In the genomic region with DNA sequence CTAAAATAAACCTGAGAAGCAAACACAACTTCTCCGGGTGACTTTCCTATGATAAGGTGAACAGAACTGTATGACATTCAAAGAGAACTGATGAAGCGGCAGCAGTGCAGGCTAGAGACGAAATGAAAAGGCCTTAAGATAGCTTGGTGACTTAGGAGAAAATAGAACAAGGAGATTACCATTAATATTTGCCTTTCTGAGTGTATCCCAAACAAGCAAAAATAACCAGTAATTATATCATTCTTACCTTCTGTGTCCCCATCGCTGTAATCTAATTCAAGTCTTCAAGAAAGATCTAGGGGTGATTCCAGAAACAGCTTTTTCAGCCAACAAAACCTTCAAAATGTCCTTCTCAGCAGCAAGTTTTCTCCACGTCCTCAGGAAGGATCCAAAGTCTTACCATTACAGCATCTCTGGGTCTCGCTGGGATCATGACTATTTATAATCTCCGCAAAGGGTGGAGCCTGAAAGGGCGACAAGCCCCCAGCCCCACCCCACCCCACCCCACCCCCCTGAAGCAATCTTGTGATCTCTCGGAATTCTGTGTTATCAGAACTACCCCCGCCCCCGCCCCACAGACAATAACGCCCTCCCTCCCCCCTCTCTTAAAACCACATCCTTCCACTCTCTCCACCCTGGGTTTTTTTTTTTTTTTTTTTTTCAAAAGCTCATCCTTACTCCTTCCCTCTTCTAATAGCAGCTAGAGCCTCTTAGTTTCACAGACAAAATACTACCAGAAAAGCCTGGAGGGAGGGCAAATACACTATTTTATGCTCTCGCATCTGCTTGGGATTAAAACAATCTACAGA, we compare ENCODE assay signal across 8 cellular contexts. TPM values are rescaled to one million over a fixed set of nuclear protein-coding genes. Genes with fewer than 3 reads are reported as not detected.
DNase-seq lines count a peak whose midpoint lies in the region; ATAC-seq and TF ChIP-seq lines count a peak whose summit lies in the region.

A gene (minus strand): TSS at position 415 of the 809 bp plus-strand sequence. CDS start 153 bp downstream, at position 262.

- TF ChIP-seq RAD21 in liver (IDR thresholded peaks at IDR 0.05), result no peak

- CTCF ChIA-PET in BJ (lab: Yijun Ruan, JAX), result interaction anchor here (0.8 to 3.2 kb wide), 4 partner anchors 25 to 97 kb away, joined by 4 to 30 read pairs (median 4); a partner anchor contains a TSS

- DNase-seq in BJ (ENCODE audit: low read depth) (peak; percentile 62), NCI-H524 (lab: John Stamatoyannopoulos, UW) (peak; percentile 78 to 92), DMS53 treated with DMSO at 0.1 percent for 48 hours (lab: John Stamatoyannopoulos, UW; ENCODE audit: unreplicated experiment) (no peak)
- DNase-seq in activated CD4-positive, alpha-beta T cell treated with anti-CD3 and anti-CD28 coated beads, Interleukin-2, amount 50 U/mL, for 48 hours, result peak; percentile 72 to 84
- DNase-seq in stimulated activated CD4-positive, alpha-beta T cell treated with anti-CD3 and anti-CD28 coated beads, Interleukin-2, amount 100 ng/mL, for 4 hours (ENCODE audit: low read depth), result peak; percentile 75

- ATAC-seq in GM21529 (IDR thresholded peaks at IDR 0.05; ENCODE audit: unreplicated experiment), result peak; percentile 46

- peak within 1 kb of the TSS; percentile 75 for H3K4me3 ChIP-seq in BJ (ENCODE audit: low read depth, low read length)
- H3K4me3 ChIP-seq in duodenal mucosa (ENCODE audit: low read depth in 1 of 2, low read length in 2 of 2), result peak within 1 kb of the TSS; percentile 76 to 78
- peak within 1 kb of the TSS; percentile 39 to 62 (median 51) for H3K4me3 ChIP-seq in liver (ENCODE audit: low read depth in 1 of 3, low read length in 3 of 3)

- no peaks in the 10 kb centered on the region for H3K9me3 ChIP-seq in duodenal mucosa (ENCODE audit: control insufficient read depth in 1 of 2, low read length in 2 of 2)
- no peaks in the 10 kb centered on the region for H3K9me3 ChIP-seq in liver (ENCODE audit: control insufficient read depth in 4 of 4, low read length in 3 of 4)

- H3K27me3 ChIP-seq in BJ (ENCODE audit: control insufficient read depth, insufficient read depth, low read length) (no peaks in the 10 kb centered on the region), duodenal mucosa (ENCODE audit: control insufficient read depth in 1 of 2, insufficient read depth in 2 of 2, low read length in 2 of 2) (no peaks in the 10 kb centered on the region), liver (ENCODE audit: control insufficient read depth in 4 of 4, insufficient read depth in 4 of 4, low read length in 3 of 4) (no peaks in the 10 kb centered on the region)

- WGBS in liver, result 11% methylated on average over 13 of the region's 13 CpGs

- TF ChIP-seq CTCF in BJ (IDR thresholded peaks at IDR 0.05; ENCODE audit: insufficient read depth, low read depth, low read length) (no peak), liver (IDR thresholded peaks at IDR 0.05; ENCODE audit: low read depth, low read length, missing input control) (no peak)

- H3K36me3 ChIP-seq in BJ (ENCODE audit: control insufficient read depth, insufficient read depth, low read length) (peaks cover 6% of the 10 kb centered on the region), duodenal mucosa (ENCODE audit: control insufficient read depth in 1 of 2, insufficient read depth in 2 of 2, low read length in 2 of 2) (peaks cover 0 to 4% of the 10 kb centered on the region in 2 donors), liver (ENCODE audit: control insufficient read depth in 4 of 4, insufficient read depth in 3 of 4, low read depth in 1 of 4, low read length in 3 of 4) (no peaks in the 10 kb centered on the region)

- H3K9ac ChIP-seq in duodenal mucosa (ENCODE audit: low read depth in 1 of 2, low read length in 2 of 2) (peak within 1 kb of the TSS; percentile 69 to 92), liver (ENCODE audit: low read depth in 1 of 2, low read length in 2 of 2) (peak within 1 kb of the TSS; percentile 77)

- H3K4me1 ChIP-seq in duodenal mucosa (ENCODE audit: control insufficient read depth in 1 of 2, insufficient read depth in 2 of 2, low read length in 2 of 2) (peaks cover 0 to 8% of the 10 kb centered on the region in 2 donors), liver (ENCODE audit: control insufficient read depth in 4 of 4, insufficient read depth in 4 of 4, low read length in 3 of 4) (no peaks in the 10 kb centered on the region)

- H3K27ac ChIP-seq in duodenal mucosa (ENCODE audit: low read depth, low read length) (peak within 1 kb of the TSS; percentile 70), liver (ENCODE audit: low read depth in 1 of 2, low read length in 2 of 2) (peak within 1 kb of the TSS; percentile 26 to 78)

- POLR2A ChIA-PET in BJ (lab: Charles Lee), result interaction anchor here (0.5 to 1.6 kb wide), 34 partner anchors 11 to 1734 kb away, joined by 3 to 105 read pairs (median 4); no protein-coding TSS in a partner anchor

TF ChIP-seq in liver, 16 proteins besides CTCF, POLR2A, EP300 and RAD21:
- TF ChIP-seq HNF4A (conservative IDR thresholded peaks at IDR 0.05), result no peak
- peak; percentile 56 for TF ChIP-seq YY1 (IDR thresholded peaks at IDR 0.05)
- TF ChIP-seq, protein P1, sequence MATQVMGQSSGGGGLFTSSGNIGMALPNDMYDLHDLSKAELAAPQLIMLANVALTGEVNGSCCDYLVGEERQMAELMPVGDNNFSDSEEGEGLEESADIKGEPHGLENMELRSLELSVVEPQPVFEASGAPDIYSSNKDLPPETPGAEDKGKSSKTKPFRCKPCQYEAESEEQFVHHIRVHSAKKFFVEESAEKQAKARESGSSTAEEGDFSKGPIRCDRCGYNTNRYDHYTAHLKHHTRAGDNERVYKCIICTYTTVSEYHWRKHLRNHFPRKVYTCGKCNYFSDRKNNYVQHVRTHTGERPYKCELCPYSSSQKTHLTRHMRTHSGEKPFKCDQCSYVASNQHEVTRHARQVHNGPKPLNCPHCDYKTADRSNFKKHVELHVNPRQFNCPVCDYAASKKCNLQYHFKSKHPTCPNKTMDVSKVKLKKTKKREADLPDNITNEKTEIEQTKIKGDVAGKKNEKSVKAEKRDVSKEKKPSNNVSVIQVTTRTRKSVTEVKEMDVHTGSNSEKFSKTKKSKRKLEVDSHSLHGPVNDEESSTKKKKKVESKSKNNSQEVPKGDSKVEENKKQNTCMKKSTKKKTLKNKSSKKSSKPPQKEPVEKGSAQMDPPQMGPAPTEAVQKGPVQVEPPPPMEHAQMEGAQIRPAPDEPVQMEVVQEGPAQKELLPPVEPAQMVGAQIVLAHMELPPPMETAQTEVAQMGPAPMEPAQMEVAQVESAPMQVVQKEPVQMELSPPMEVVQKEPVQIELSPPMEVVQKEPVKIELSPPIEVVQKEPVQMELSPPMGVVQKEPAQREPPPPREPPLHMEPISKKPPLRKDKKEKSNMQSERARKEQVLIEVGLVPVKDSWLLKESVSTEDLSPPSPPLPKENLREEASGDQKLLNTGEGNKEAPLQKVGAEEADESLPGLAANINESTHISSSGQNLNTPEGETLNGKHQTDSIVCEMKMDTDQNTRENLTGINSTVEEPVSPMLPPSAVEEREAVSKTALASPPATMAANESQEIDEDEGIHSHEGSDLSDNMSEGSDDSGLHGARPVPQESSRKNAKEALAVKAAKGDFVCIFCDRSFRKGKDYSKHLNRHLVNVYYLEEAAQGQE (IDR thresholded peaks at IDR 0.05), result peak; percentile 18
- no peak for TF ChIP-seq FOXA1 (IDR thresholded peaks at IDR 0.05)

RNA-seq across cellular contexts. Expression of the gene that starts here (rescaled TPM):
- polyA plus RNA-seq in BJ (2011; rRNA removed), result 40.1 and 57.3 TPM in 2 replicates
- 73.1 and 83.9 TPM in 2 replicates for polyA minus RNA-seq in BJ (2011; rRNA and poly(A)+ RNA removed)
- total RNA-seq in liver, result 10 to 100 TPM; 10.9 to 20.6 TPM
- polyA plus RNA-seq in liver, result 1 to 10 TPM; 2.1 to 3.2 TPM
